Comparison of ENCODE assay signal across 14 cellular contexts in the genomic region with DNA sequence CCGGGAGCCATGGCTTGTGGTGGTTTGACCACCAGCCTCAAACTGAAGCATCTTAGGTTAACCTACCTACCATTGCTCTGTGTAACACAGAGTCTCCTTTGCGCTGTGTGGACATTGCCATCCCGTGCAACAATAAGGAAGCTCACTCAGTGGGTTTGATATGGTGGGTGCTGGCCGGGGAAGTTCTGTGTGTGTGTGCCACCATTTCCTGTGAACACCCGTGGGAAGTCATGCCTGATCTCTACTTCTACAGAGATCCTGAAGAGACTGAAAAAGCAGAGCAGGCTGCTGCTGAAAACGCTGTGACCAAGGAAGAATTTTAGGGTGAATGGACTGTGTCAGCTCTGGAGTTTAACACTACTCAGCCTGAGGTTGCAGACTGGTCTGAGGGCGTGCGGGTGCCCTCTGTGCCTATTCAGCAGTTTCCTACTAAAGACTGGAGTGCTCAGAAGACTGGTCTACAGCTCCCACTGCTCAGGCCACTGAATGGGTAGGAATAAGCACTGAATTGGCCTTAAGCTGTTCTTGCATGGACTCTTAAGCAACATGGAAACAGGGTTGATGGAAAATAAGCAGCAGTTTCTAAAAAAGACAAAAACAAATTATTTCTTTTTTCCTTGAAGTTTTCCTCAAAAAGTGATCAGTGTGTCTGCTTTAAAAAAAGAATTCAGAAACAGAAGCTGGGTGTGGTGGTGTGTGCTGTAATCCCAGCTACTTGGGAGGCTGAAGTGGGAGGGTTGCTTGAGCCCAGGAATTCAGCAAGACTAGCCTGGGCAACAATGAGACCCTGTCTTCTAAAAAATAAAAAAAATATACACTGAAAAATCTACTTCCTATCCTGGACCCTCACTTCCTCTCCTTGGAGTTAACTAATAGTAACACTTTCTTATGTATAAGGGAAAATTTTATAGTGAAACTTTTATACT. TPM values are rescaled to one million over a fixed set of nuclear protein-coding genes. Genes with fewer than 3 reads are reported as not detected.
DNase-seq lines count a peak whose midpoint lies in the region; ATAC-seq and TF ChIP-seq lines count a peak whose summit lies in the region.
"Had no signal": no experiment of that assay in that cellular context is flagged by ENCODE, and none has a peak within 500 bp of the region (broad histone marks: within the 10 kb centered on the region; RNA-seq: fewer than 3 reads in every experiment).

No MANE protein-coding gene starts in this region.

- WGBS in H9 (ENCODE audit: extremely low coverage, insufficient read length, low lambda C conversion rate), result no CpG with 5 or more reads among the region's 8 CpGs
- 58 to 67% (median 66%) methylated on average over 8 of the region's 8 CpGs for WGBS in spleen, 5 donors

- no peak overlapping the region for H4K5ac ChIP-seq in H9 (ENCODE audit: insufficient read length, low read depth, low read length)

- H3K18ac ChIP-seq in H9 (ENCODE audit: insufficient read length, low read depth, low read length), result no peak overlapping the region

- no peaks in the 10 kb centered on the region for H3K23me2 ChIP-seq in H9 (ENCODE audit: insufficient read length, low read depth, low read length, poor library complexity, severe bottlenecking)

- H3K27ac ChIP-seq in H9 (ENCODE audit: insufficient read length, low read depth, low read length), result no peak overlapping the region
- peak overlapping the region; percentile 84 for H3K27ac ChIP-seq in left ventricle myocardium inferior (replicated peaks)
- peak overlapping the region in 6 of 8 donors; percentile 9 to 77 (median 72) for H3K27ac ChIP-seq in spleen
- H3K27ac ChIP-seq: PC-9 had no signal

- no peak for DNase-seq in H9
- DNase-seq in adipocyte (ENCODE audit: low read depth), result no peak
- DNase-seq in left ventricle myocardium inferior, result no peak
- DNase-seq in spleen, result no peak
- DNase-seq in mucosa of gallbladder (ENCODE audit: low spot score), result no peak
- no peak for DNase-seq in ACHN
- DNase-seq: activated T-cell treated with anti-CD3 and anti-CD28 coated beads for 4 hours, DMS153, hypothalamus, NCI-H2029 treated with DMSO at 0.1 percent for 48 hours, PC-9 had no signal

- no peak overlapping the region for H4K8ac ChIP-seq in H9 (replicated peaks; ENCODE audit: insufficient read length, low read depth, low read length)

- H3K79me2 ChIP-seq in H9 (ENCODE audit: insufficient read depth, low read length), result peaks cover 7% of the 10 kb centered on the region; the same call in 1 of the 2 replicates

- no peak overlapping the region for H3T11ph ChIP-seq in H9 (ENCODE audit: low read length)

- H3K9me3 ChIP-seq in H9 (ENCODE audit: control insufficient read depth, low read depth, low read length) (no peaks in the 10 kb centered on the region), adipocyte (ENCODE audit: control insufficient read depth, low read length) (no peaks in the 10 kb centered on the region), left ventricle myocardium inferior (replicated peaks) (peaks cover 12% of the 10 kb centered on the region), spleen (peaks cover 0 to 19% (median 18%) of the 10 kb centered on the region in 8 donors)

- H3K36me3 ChIP-seq in adipocyte (ENCODE audit: control insufficient read depth, insufficient read depth, low read length, severe bottlenecking) (peaks cover 6% of the 10 kb centered on the region), left ventricle myocardium inferior (no peaks in the 10 kb centered on the region), spleen (peaks cover 0 to 20% (median 0%) of the 10 kb centered on the region in 6 donors)

- no peak overlapping the region for H2BK15ac ChIP-seq in H9 (ENCODE audit: low read depth, low read length)

- H3K79me1 ChIP-seq in H9 (ENCODE audit: insufficient read depth, low read depth, low read length, poor library complexity, severe bottlenecking), result peaks cover 11% of the 10 kb centered on the region

- no peak overlapping the region for H2BK12ac ChIP-seq in H9 (ENCODE audit: insufficient read length, low read depth, low read length)

- H2AFZ ChIP-seq in H9 (ENCODE audit: low read length), result no peak overlapping the region
- H2AFZ ChIP-seq: PC-9 had no signal

- H3K4me3 ChIP-seq in adipocyte (ENCODE audit: low read length), result peak overlapping the region; percentile 62
- peak overlapping the region; percentile 34 for H3K4me3 ChIP-seq in left ventricle myocardium inferior
- H3K4me3 ChIP-seq in spleen, result no peak overlapping the region
- H3K4me3 ChIP-seq: PC-9 had no signal

- H3K36me3 Mint-ChIP-seq in H9 (ENCODE audit: insufficient read depth in 1 of 3, low read depth in 3 of 3), result peaks cover 0 to 9% (median 5%) of the 10 kb centered on the region in 3 experiments; a peak in 5 of 7 replicates

- TF ChIP-seq POLR2A in spleen (IDR thresholded peaks at IDR 0.05), result no peak

- no peak overlapping the region for H3K4ac ChIP-seq in H9 (ENCODE audit: low read depth, low read length)

- intact Hi-C loops in left ventricle myocardium inferior (cut with micrococcal nuclease) (no loop called here), spleen (cut with DNase I; ENCODE audit: low total_unique reads) (no loop called here)

- H3K4me2 ChIP-seq in H9 (ENCODE audit: insufficient read depth, insufficient read length, low read length), result no peak overlapping the region
- H3K4me2 ChIP-seq: PC-9 had no signal

- peak overlapping the region in 2 of 3 experiments; percentile 31 to 59; a peak in 4 of 7 replicates for H3K27ac Mint-ChIP-seq in H9
- H3K27ac Mint-ChIP-seq: stimulated activated naive CD8-positive, alpha-beta T cell treated with anti-CD3 and anti-CD28 coated beads, Interleukin-15, Interleukin-2, amounts not matched to agents 100 ng/mL and 50 ng/mL, for 24 hours had no signal

- H3K9me3 Mint-ChIP-seq in H9, result no peaks in the 10 kb centered on the region
- H3K9me3 Mint-ChIP-seq: stimulated activated naive CD8-positive, alpha-beta T cell treated with anti-CD3 and anti-CD28 coated beads, Interleukin-15, Interleukin-2, amounts not matched to agents 100 ng/mL and 50 ng/mL, for 24 hours had no signal

- H3K27me3 ChIP-seq in H9 (ENCODE audit: insufficient read depth, low read length) (no peaks in the 10 kb centered on the region), adipocyte (replicated peaks; ENCODE audit: control insufficient read depth, insufficient read depth, low read length) (no peaks in the 10 kb centered on the region), left ventricle myocardium inferior (ENCODE audit: low read depth) (no peaks in the 10 kb centered on the region), spleen (replicated peaks in 1 of 7) (no peaks in the 10 kb centered on the region)

- H3K27me3 Mint-ChIP-seq in H9 (ENCODE audit: low read depth), result no peaks in the 10 kb centered on the region
- H3K27me3 Mint-ChIP-seq: stimulated activated naive CD8-positive, alpha-beta T cell treated with anti-CD3 and anti-CD28 coated beads, Interleukin-15, Interleukin-2, amounts not matched to agents 100 ng/mL and 50 ng/mL, for 24 hours had no signal

- no peak overlapping the region for H2BK5ac ChIP-seq in H9 (ENCODE audit: insufficient read length, low read length)

- H3K56ac ChIP-seq in H9 (ENCODE audit: insufficient read length, low read depth, low read length), result no peak overlapping the region

- no peak overlapping the region; the same call in 1 of the 2 replicates for H3K14ac ChIP-seq in H9 (ENCODE audit: insufficient read depth, low read length)

- H3K4me1 Mint-ChIP-seq in H9, result peaks cover 16% of the 10 kb centered on the region in 2 experiments

- H4K91ac ChIP-seq in H9 (ENCODE audit: insufficient read length, low read depth, low read length), result no peak overlapping the region

- H3K23ac ChIP-seq in H9 (ENCODE audit: insufficient read length, low read depth, low read length), result no peak overlapping the region

- H3K9ac ChIP-seq in H9 (ENCODE audit: extremely low read depth, insufficient read length, low read length), result no peak overlapping the region
- peak overlapping the region; percentile 81 for H3K9ac ChIP-seq in adipocyte (ENCODE audit: low read length)

- no peak overlapping the region for H2AK5ac ChIP-seq in H9 (ENCODE audit: insufficient read length, low read length)

- TF ChIP-seq CTCF in H9 (conservative IDR thresholded peaks at IDR 0.05) (no peak), left ventricle myocardium inferior (IDR thresholded peaks at IDR 0.05; ENCODE audit: borderline replicate concordance) (no peak), spleen (IDR thresholded peaks at IDR 0.05 in 8 of 11, conservative IDR thresholded peaks at IDR 0.05 in 3 of 11) (no peak)

- no peak for ATAC-seq in GM18909 (IDR thresholded peaks at IDR 0.05; ENCODE audit: poor library complexity, unreplicated experiment)
- ATAC-seq in HG02970 (IDR thresholded peaks at IDR 0.05; ENCODE audit: low FRiP score, unreplicated experiment), result no peak

- in situ Hi-C loops in ACHN (cut with HindIII; ENCODE audit: low pct_ligation_motif_present, low pct_unique_long_range_greater_than_20kb, low sequenced_read_pairs), result no loop called here

- no peak overlapping the region for H2BK20ac ChIP-seq in H9 (ENCODE audit: low read depth, low read length, poor library complexity, severe bottlenecking)

- H3K4me1 ChIP-seq in H9 (ENCODE audit: insufficient read depth, low read length) (no peaks in the 10 kb centered on the region), adipocyte (ENCODE audit: control insufficient read depth, insufficient read depth, low read length) (peaks cover 48% of the 10 kb centered on the region), left ventricle myocardium inferior (peaks cover 84% of the 10 kb centered on the region), spleen (peaks cover 16 to 80% (median 67%) of the 10 kb centered on the region in 6 donors)

- no peak overlapping the region for H3K4me3 Mint-ChIP-seq in H9
- H3K4me3 Mint-ChIP-seq: stimulated activated naive CD8-positive, alpha-beta T cell treated with anti-CD3 and anti-CD28 coated beads, Interleukin-15, Interleukin-2, amounts not matched to agents 100 ng/mL and 50 ng/mL, for 24 hours had no signal

- H4K20me1 ChIP-seq in H9 (ENCODE audit: control insufficient read depth, insufficient read depth, insufficient read length), result no peaks in the 10 kb centered on the region

- no peak overlapping the region for H2BK120ac ChIP-seq in H9 (ENCODE audit: low read depth, low read length, poor library complexity, severe bottlenecking)

RNA-seq across cellular contexts. Expression of a gene that starts 14.6 kb away (rescaled TPM):
- total RNA-seq in H9 (2021) (30.9 and 39.2 TPM in 2 replicates), left ventricle myocardium inferior (34.7 TPM), spleen (10 to 100 TPM; 60.2 to 89.2 (median 66.3) TPM), mucosa of gallbladder (48.4 TPM)
- 1 to 10 TPM; 3.5 to 5.3 (median 4.2) TPM for polyA plus RNA-seq in spleen

Comparison
In these comparisons a context has a peak if more than half of its experiments do, and no peak if none do; other contexts are left out.
1. H3K4me3 ChIP-seq: peak in adipocyte (single experiment) and left ventricle myocardium inferior (single experiment); none in spleen (0 of 8).